Comparison of ENCODE assay signal across 13 cellular contexts in the genomic region with DNA sequence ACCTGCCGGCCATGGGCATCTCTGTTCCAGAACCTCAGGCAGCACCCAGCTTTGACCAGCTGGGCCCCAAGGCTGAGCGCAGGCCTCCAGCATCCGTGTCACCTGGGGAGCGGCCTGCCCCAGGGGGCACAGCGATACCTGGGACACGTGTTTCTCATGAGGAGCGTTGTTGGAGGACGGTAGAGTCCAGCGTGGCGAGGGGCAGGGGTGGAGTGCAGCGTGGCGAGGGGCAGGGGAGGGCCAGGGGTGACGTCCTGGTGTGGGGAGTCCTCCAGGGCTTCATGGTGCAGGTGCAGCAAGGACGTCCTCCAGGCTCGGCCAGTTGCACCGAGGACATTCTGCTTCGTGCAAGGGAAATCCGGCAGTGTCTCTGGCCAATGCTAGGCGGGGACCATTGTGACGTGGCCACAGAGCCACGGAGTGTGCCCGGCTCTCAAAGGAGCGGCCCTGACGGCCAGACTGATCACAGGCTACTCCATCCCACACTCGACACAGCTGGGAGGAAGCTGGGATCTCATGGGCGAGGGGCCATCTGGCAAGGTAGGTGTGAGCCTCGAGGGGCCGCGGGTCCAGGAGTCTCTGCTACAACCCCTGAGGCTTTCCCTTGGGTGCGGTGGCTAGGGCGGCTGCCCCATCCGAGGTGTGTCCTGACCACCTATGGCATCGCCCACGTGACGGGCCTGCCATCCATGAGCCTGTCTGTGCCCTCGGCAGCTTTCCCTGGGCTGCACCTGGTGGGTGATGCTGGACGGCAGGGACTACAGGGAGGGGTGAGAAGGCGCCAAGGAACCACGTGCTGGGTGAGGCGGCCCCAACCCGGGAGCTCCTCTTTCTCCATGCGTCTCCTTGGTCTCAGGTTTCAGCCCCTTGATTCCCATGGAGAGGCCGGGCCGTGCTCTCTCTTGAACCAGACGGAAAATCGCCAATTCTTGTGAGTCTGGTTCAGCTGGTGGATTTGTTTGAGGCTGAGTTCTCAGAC. TPM values are rescaled to one million over a fixed set of nuclear protein-coding genes. Genes with fewer than 3 reads are reported as not detected.
DNase-seq lines count a peak whose midpoint lies in the region; ATAC-seq and TF ChIP-seq lines count a peak whose summit lies in the region.
"Had no signal": no experiment of that assay in that cellular context is flagged by ENCODE, and none has a peak within 500 bp of the region (broad histone marks: within the 10 kb centered on the region; RNA-seq: fewer than 3 reads in every experiment).

No MANE protein-coding gene starts in this region.

- peaks cover 4% of the 10 kb centered on the region for H3K4me1 ChIP-seq in neural progenitor cell

- H3K9me3 Mint-ChIP-seq in neural progenitor cell, result no peaks in the 10 kb centered on the region
- H3K9me3 Mint-ChIP-seq: IgD-negative memory B cell had no signal

- no peaks in the 10 kb centered on the region for H4K20me1 ChIP-seq in neural progenitor cell (ENCODE audit: low read depth)

- H3F3A ChIP-seq in neural progenitor cell (ENCODE audit: low read depth), result no peaks in the 10 kb centered on the region

- no peak for TF ChIP-seq CTCF in neural progenitor cell (IDR thresholded peaks at IDR 0.05)

- H3K4me1 Mint-ChIP-seq in neural progenitor cell, result peaks cover 2% of the 10 kb centered on the region

- no peaks in the 10 kb centered on the region for H3K36me3 ChIP-seq in neural progenitor cell
- H3K36me3 ChIP-seq: BLaER1 treated with 17β-estradiol and CSF1 and Interleukin-3, amounts not matched to agents 10 nM and 100 nM had no signal

- H3K27me3 Mint-ChIP-seq in neural progenitor cell (ENCODE audit: insufficient read depth, low read depth), result peaks cover 15% of the 10 kb centered on the region

- H2AFZ ChIP-seq in neural progenitor cell (replicated peaks), result no peak overlapping the region

- H3K9me3 ChIP-seq in neural progenitor cell (ENCODE audit: low read depth), result no peaks in the 10 kb centered on the region
- H3K9me3 ChIP-seq: BLaER1 treated with 17β-estradiol and CSF1 and Interleukin-3, amounts not matched to agents 10 nM and 100 nM had no signal

- no peak overlapping the region for H3K4me3 Mint-ChIP-seq in neural progenitor cell
- H3K4me3 Mint-ChIP-seq: IgD-negative memory B cell had no signal

- H3K27ac ChIP-seq in neural progenitor cell, result no peak overlapping the region
- H3K27ac ChIP-seq: BLaER1 treated with 17β-estradiol and CSF1 and Interleukin-3, amounts not matched to agents 10 nM and 100 nM had no signal

- peak overlapping the region; percentile 33 for H3K27ac Mint-ChIP-seq in neural progenitor cell
- H3K27ac Mint-ChIP-seq: IgD-negative memory B cell had no signal

- no peaks in the 10 kb centered on the region for H3K36me3 Mint-ChIP-seq in neural progenitor cell
- H3K36me3 Mint-ChIP-seq: IgD-negative memory B cell had no signal

- peaks cover 45% of the 10 kb centered on the region for H3K27me3 ChIP-seq in neural progenitor cell

- no peak overlapping the region for H3K9ac ChIP-seq in neural progenitor cell
- H3K9ac ChIP-seq: BLaER1 treated with 17β-estradiol and CSF1 and Interleukin-3, amounts not matched to agents 10 nM and 100 nM had no signal

- no peak overlapping the region for H3K4me2 ChIP-seq in neural progenitor cell
- H3K4me2 ChIP-seq: BLaER1 treated with 17β-estradiol and CSF1 and Interleukin-3, amounts not matched to agents 10 nM and 100 nM had no signal

- H3K4me3 ChIP-seq in neural progenitor cell, result no peak overlapping the region
- H3K4me3 ChIP-seq: BLaER1 treated with 17β-estradiol and CSF1 and Interleukin-3, amounts not matched to agents 10 nM and 100 nM; GM12878 had no signal

- DNase-seq in NCI-H2029 treated with DMSO at 0.1 percent for 48 hours (lab: John Stamatoyannopoulos, UW), result peak; percentile 7
- no peak for DNase-seq in NCI-H2029 (lab: John Stamatoyannopoulos, UW)
- DNase-seq in NCI-H1105 (lab: John Stamatoyannopoulos, UW), result peak; percentile 54
- DNase-seq in NCI-H510A treated with DMSO at 0.1 percent for 48 hours (lab: John Stamatoyannopoulos, UW), result peak; percentile 88
- DNase-seq in neural progenitor cell (ENCODE audit: low spot score), result no peak
- no peak for DNase-seq in activated naive CD4-positive, alpha-beta T cell treated with anti-CD3 and anti-CD28 coated beads, Interleukin-2, amount 50 U/mL, for 16 hours
- DNase-seq in activated CD4-positive, alpha-beta T cell treated with anti-CD3 and anti-CD28 coated beads, Interleukin-2, amount 50 U/mL, for 4 hours, result no peak
- DNase-seq: NCI-H1694; NK-92 treated with Interleukin-12 subunit alpha and Interleukin-12 subunit beta, amount 100 ng/mL, for 24 hours had no signal

- no peak for ATAC-seq in GM18907 (IDR thresholded peaks at IDR 0.05; ENCODE audit: unreplicated experiment)
- ATAC-seq: GM12878 had no signal

- no peaks in the 10 kb centered on the region for H3K79me2 ChIP-seq in neural progenitor cell (ENCODE audit: low read depth)

RNA-seq across cellular contexts. Expression of a gene that starts 33.8 kb away (rescaled TPM):
- total RNA-seq in neural progenitor cell (ENCODE audit: low replicate concordance), result 1.4 and 3.6 TPM in 2 replicates

RNA-seq across cellular contexts. Expression of a gene that starts 47.4 kb away (rescaled TPM):
- total RNA-seq in neural progenitor cell (ENCODE audit: low replicate concordance), result 19.2 and 37.6 TPM in 2 replicates

Comparison
In these comparisons a context has a peak if more than half of its experiments do, and no peak if none do; other contexts are left out.
1. DNase-seq: peak in NCI-H2029 treated with DMSO at 0.1 percent for 48 hours (single experiment), NCI-H1105 (single experiment) and NCI-H510A treated with DMSO at 0.1 percent for 48 hours (single experiment); none in NCI-H2029 (single experiment), neural progenitor cell (single experiment), activated naive CD4-positive, alpha-beta T cell treated with anti-CD3 and anti-CD28 coated beads, Interleukin-2, amount 50 U/mL, for 16 hours (single experiment) and activated CD4-positive, alpha-beta T cell treated with anti-CD3 and anti-CD28 coated beads, Interleukin-2, amount 50 U/mL, for 4 hours (0 of 2).